8 cellular contexts compared by ENCODE assay signal in the genomic region with DNA sequence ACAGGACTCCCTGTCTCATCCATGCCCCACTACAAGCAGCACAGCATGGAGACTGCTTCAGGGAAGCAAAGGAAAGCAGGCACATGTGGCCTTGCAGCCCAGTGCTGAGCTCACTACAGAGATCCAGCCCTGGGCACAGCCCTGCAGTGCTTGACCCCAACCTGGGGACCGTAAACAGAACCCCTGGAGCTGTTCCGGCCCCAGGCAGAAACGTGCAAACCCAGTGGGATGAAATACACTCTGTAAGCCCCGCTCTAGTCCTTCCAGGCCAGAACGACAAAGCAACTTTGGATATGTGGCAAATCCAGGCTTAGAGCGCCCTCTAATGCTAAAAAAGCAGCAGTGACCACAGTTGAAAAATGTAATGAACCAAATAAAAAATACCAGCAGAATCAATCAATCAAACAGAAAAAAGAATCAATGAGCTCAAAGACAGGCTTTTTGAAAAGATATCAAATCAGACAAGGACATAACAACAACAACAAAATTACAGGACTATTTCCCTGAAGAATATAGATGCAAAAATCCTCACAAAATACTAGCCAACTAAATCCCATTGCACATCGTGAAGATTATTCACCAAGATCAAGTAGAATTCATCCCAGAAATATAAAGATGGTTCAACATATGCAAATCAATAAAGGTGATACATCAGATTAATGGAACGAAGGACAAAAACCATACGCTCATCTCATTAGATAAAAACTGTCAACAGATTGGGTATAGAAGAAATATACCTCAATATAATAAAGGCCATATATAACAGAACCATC. TPM values are rescaled to one million over a fixed set of nuclear protein-coding genes. Genes with fewer than 3 reads are reported as not detected.
A peak's percentile ranks its signal among the peaks of the same experiment; 100 is the strongest.
DNase-seq lines count a peak whose midpoint lies in the region; ATAC-seq and TF ChIP-seq lines count a peak whose summit lies in the region.

No MANE protein-coding gene starts in this region.

- POLR2A ChIA-PET in BJ (lab: Charles Lee), result no interaction called here

- H3K4me3 ChIP-seq in BJ (ENCODE audit: low read depth, low read length) (no peak overlapping the region), adipocyte (ENCODE audit: low read length) (no peak overlapping the region), testis (no peak overlapping the region)

- WGBS in testis, 2 donors, result 34 to 44% methylated on average over 9 of the region's 9 CpGs

- H3K27me3 ChIP-seq in BJ (ENCODE audit: control insufficient read depth, insufficient read depth, low read length), result no peaks in the 10 kb centered on the region
- H3K27me3 ChIP-seq in adipocyte (replicated peaks; ENCODE audit: control insufficient read depth, insufficient read depth, low read length), result no peaks in the 10 kb centered on the region
- no peaks in the 10 kb centered on the region for H3K27me3 ChIP-seq in testis

- H3K4me1 ChIP-seq in adipocyte (ENCODE audit: control insufficient read depth, insufficient read depth, low read length) (peaks cover 5% of the 10 kb centered on the region), testis (no peaks in the 10 kb centered on the region)

- intact Hi-C loops in testis (cut with DNase I; ENCODE audit: low total_unique reads), result loop anchor here (10.0 kb wide), 1 partner anchor 262 kb away; a partner anchor contains a TSS

- DNase-seq in BJ (ENCODE audit: low read depth) (no peak), NCI-H146 (lab: John Stamatoyannopoulos, UW) (peak; percentile 63), adipocyte (ENCODE audit: low read depth) (peak; percentile 57), hippocampal formation (lab: John Stamatoyannopoulos, UW) (peak; percentile 32 to 45), testis (peak; percentile 26), SW 1271 (lab: John Stamatoyannopoulos, UW) (no peak)

- no peak overlapping the region for H3K27ac ChIP-seq in testis

- CTCF ChIA-PET in BJ (lab: Yijun Ruan, JAX), result interaction anchor here (0.5 to 2.3 kb wide), 7 partner anchors 9 to 279 kb away, joined by 3 to 24 read pairs (median 5); a partner anchor contains a TSS

- H3K36me3 ChIP-seq in BJ (ENCODE audit: control insufficient read depth, insufficient read depth, low read length) (no peaks in the 10 kb centered on the region; the same call in 1 of the 2 replicates), adipocyte (ENCODE audit: control insufficient read depth, insufficient read depth, low read length, severe bottlenecking) (no peaks in the 10 kb centered on the region), testis (ENCODE audit: low read depth, missing control alignments) (no peaks in the 10 kb centered on the region)

- H3K9ac ChIP-seq in adipocyte (ENCODE audit: low read length), result peak overlapping the region; percentile 0

- peak; percentile 79 for ATAC-seq in GM18868 (IDR thresholded peaks at IDR 0.05; ENCODE audit: unreplicated experiment)
- ATAC-seq in GM19035 (IDR thresholded peaks at IDR 0.05; ENCODE audit: unreplicated experiment), result no peak

- no peak for TF ChIP-seq POLR2A in testis (IDR thresholded peaks at IDR 0.05)

- TF ChIP-seq CTCF in BJ (IDR thresholded peaks at IDR 0.05; ENCODE audit: insufficient read depth, low read depth, low read length) (peak; percentile 62), testis (IDR thresholded peaks at IDR 0.05) (peak; percentile 42 to 55 (median 42))

- H3K9me3 ChIP-seq in adipocyte (ENCODE audit: control insufficient read depth, low read length), result no peaks in the 10 kb centered on the region
- no peaks in the 10 kb centered on the region for H3K9me3 ChIP-seq in testis

RNA-seq across cellular contexts. Expression of a gene that starts 45.6 kb away (rescaled TPM):
- polyA plus RNA-seq in BJ (2011; rRNA removed) (2.9 and 3.1 TPM in 2 replicates), testis (ENCODE audit: insufficient read depth, low read depth, low replicate concordance) (3.8 TPM)
- 3.0 and 3.5 TPM in 2 replicates for polyA minus RNA-seq in BJ (2011; rRNA and poly(A)+ RNA removed)
- total RNA-seq in testis, result 10 to 100 TPM; 12.6 to 18.7 TPM

Comparison
In these comparisons a context has a peak if more than half of its experiments do, and no peak if none do; other contexts are left out.
1. DNase-seq: peak in NCI-H146 (single experiment), adipocyte (single experiment), hippocampal formation (2 of 2) and testis (single experiment); none in BJ (single experiment) and SW 1271 (0 of 2).